Comparison of ENCODE assay signal across 8 cellular contexts in the genomic region with DNA sequence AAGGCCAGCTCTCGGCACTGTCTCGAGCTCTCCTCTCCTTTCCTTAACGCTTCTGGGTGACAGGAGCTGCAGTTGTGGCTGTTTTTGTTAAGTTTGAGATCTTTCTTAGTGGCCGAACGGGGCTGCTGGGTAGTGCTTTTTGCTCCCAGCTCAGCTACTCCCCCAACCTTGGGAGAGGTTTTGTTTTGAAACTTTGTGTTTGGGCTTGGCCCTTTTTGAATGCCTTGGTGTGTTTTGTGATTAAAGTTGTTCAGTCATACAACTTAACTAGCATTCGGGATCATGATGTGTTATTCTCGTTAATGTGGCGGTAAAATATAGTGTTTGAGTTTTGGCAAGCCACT. TPM values are rescaled to one million over a fixed set of nuclear protein-coding genes. Genes with fewer than 3 reads are reported as not detected.
DNase-seq lines count a peak whose midpoint lies in the region; ATAC-seq, FAIRE-seq and TF ChIP-seq lines count a peak whose summit lies in the region.

No MANE protein-coding gene starts in this region.

- H3K27me3 ChIP-seq in AG04450 (ENCODE audit: control insufficient read depth, insufficient read depth, low read length), result no peaks in the 10 kb centered on the region
- no peaks in the 10 kb centered on the region for H3K27me3 ChIP-seq in HL-60 (ENCODE audit: insufficient read depth, poor library complexity, severe bottlenecking)
- H3K27me3 ChIP-seq in astrocyte (ENCODE audit: insufficient read depth, low read length), result no peaks in the 10 kb centered on the region
- H3K27me3 ChIP-seq in layer of hippocampus (ENCODE audit: control insufficient read depth, insufficient read depth, low read length), result no peaks in the 10 kb centered on the region
- no peaks in the 10 kb centered on the region for H3K27me3 ChIP-seq in thymus (ENCODE audit: control insufficient read depth, insufficient read depth)

- no peak for TF ChIP-seq CTCF in AG04450 (IDR thresholded peaks at IDR 0.05; ENCODE audit: low read depth, low read length)
- no peak for TF ChIP-seq CTCF in HL-60 (IDR thresholded peaks at IDR 0.05; ENCODE audit: insufficient read depth, low read length)
- no peak for TF ChIP-seq CTCF in astrocyte (IDR thresholded peaks at IDR 0.05; ENCODE audit: insufficient read depth, low read depth, low read length)

- H3K27ac ChIP-seq in AG04450 (ENCODE audit: low read depth, low read length), result peak overlapping the region; percentile 85
- peak overlapping the region; percentile 97 for H3K27ac ChIP-seq in HL-60 (replicated peaks)
- peak overlapping the region; percentile 83 for H3K27ac ChIP-seq in astrocyte (ENCODE audit: low read depth, low read length)
- H3K27ac ChIP-seq in layer of hippocampus (ENCODE audit: low read depth, low read length), result peak overlapping the region; percentile 90
- peak overlapping the region; percentile 99 for H3K27ac ChIP-seq in thymus (ENCODE audit: low read depth)

- under 1% methylated on average over 8 of the region's 8 CpGs for WGBS in thymus

- H3K4me2 ChIP-seq in astrocyte (ENCODE audit: low read length), result peak overlapping the region; percentile 92

- peaks cover 59% of the 10 kb centered on the region for H3K79me2 ChIP-seq in astrocyte (ENCODE audit: insufficient read depth, low read length)

- peaks cover 49% of the 10 kb centered on the region for H4K20me1 ChIP-seq in astrocyte (ENCODE audit: insufficient read depth, low read length)

- H3K4me1 ChIP-seq in astrocyte (ENCODE audit: insufficient read depth, low read length) (peaks cover 29% of the 10 kb centered on the region), thymus (ENCODE audit: control insufficient read depth, insufficient read depth, low read length) (peaks cover 11% of the 10 kb centered on the region)

- FAIRE-seq in astrocyte (lab: Jason Lieb, UNC), result no peak

- no peak for DNase-seq in AG04450 (ENCODE audit: low read depth, low spot score)
- DNase-seq in HL-60 (ENCODE audit: low read depth in 1 of 2, low spot score in 1 of 2), result no peak
- DNase-seq in astrocyte (ENCODE audit: low read depth), result peak; percentile 34
- no peak for DNase-seq in NCI-H2196 treated with DMSO at 0.1 percent for 48 hours (lab: John Stamatoyannopoulos, UW; ENCODE audit: unreplicated experiment)
- no peak for DNase-seq in NCI-H2227 (lab: John Stamatoyannopoulos, UW; ENCODE audit: unreplicated experiment)

- peaks cover 2% of the 10 kb centered on the region for H3K9me3 Mint-ChIP-seq in astrocyte (ENCODE audit: unreplicated experiment)

- H3K36me3 ChIP-seq in astrocyte (ENCODE audit: insufficient read depth, low read length), result peaks cover under 1% of the 10 kb centered on the region
- peaks cover 15% of the 10 kb centered on the region for H3K36me3 ChIP-seq in thymus (ENCODE audit: control insufficient read depth, insufficient read depth)

- H3K9me3 ChIP-seq in AG04450 (ENCODE audit: control insufficient read depth, insufficient read depth, low read length), result peaks cover 6% of the 10 kb centered on the region
- peaks cover 4% of the 10 kb centered on the region for H3K9me3 ChIP-seq in astrocyte (ENCODE audit: insufficient read depth, low read depth, low read length)
- H3K9me3 ChIP-seq in thymus (ENCODE audit: control insufficient read depth), result peaks cover 2% of the 10 kb centered on the region

- ATAC-seq in HG03565 (IDR thresholded peaks at IDR 0.05; ENCODE audit: unreplicated experiment), result no peak

- POLR2A ChIA-PET in AG04450 (lab: Yijun Ruan, JAX), result interaction anchor here (0.9 to 5.9 kb wide), 4 partner anchors 11 to 190 kb away, joined by 4 to 88 read pairs (median 10); a partner anchor contains a TSS

- H2AFZ ChIP-seq in astrocyte (ENCODE audit: low read depth, low read length), result peak overlapping the region; percentile 71

- H3K27me3 Mint-ChIP-seq in astrocyte (ENCODE audit: low read depth, unreplicated experiment), result no peaks in the 10 kb centered on the region

- H3K4me1 Mint-ChIP-seq in astrocyte (ENCODE audit: low read depth, unreplicated experiment), result peaks cover 23% of the 10 kb centered on the region

- peak overlapping the region; percentile 100 for H3K4me3 Mint-ChIP-seq in astrocyte (ENCODE audit: unreplicated experiment)

- CTCF ChIA-PET in AG04450 (lab: Charles Lee), result interaction anchor here (0.6 to 4.8 kb wide), 21 partner anchors 8 to 940 kb away, joined by 3 to 169 read pairs (median 8); a partner anchor contains a TSS

- H3K4me3 ChIP-seq in AG04450 (ENCODE audit: low read depth, low read length), result peak overlapping the region; percentile 81
- H3K4me3 ChIP-seq in HL-60 (replicated peaks; ENCODE audit: insufficient read depth, low read length), result peak overlapping the region; percentile 56
- H3K4me3 ChIP-seq in astrocyte (ENCODE audit: insufficient read depth, low read depth, low read length), result peak overlapping the region; percentile 85
- peak overlapping the region; percentile 100 for H3K4me3 ChIP-seq in thymus (ENCODE audit: low read length)

- peak overlapping the region; percentile 92 for H3K27ac Mint-ChIP-seq in astrocyte (ENCODE audit: unreplicated experiment)

- H3K9ac ChIP-seq in astrocyte (ENCODE audit: low read length), result peak overlapping the region; percentile 97

- peaks cover 22% of the 10 kb centered on the region for H3K36me3 Mint-ChIP-seq in astrocyte (ENCODE audit: low read depth, unreplicated experiment)

RNA-seq across cellular contexts. Expression of a gene that starts 1.0 kb away (rescaled TPM):
- 28.3 and 32.7 TPM in 2 replicates for polyA plus RNA-seq in AG04450 (2011; rRNA removed)
- 51.6 and 52.8 TPM in 2 replicates for polyA minus RNA-seq in AG04450 (2011; rRNA and poly(A)+ RNA removed)
- 46.6 and 48.6 TPM in 2 replicates for total RNA-seq in astrocyte
- polyA plus RNA-seq in thymus, result 40.0 TPM

RNA-seq across cellular contexts. Expression of a gene that starts 15.5 kb away (rescaled TPM):
- polyA plus RNA-seq in AG04450 (2011; rRNA removed) (35.6 and 35.9 TPM in 2 replicates), thymus (16.7 TPM)
- polyA minus RNA-seq in AG04450 (2011; rRNA and poly(A)+ RNA removed), result 48.7 and 51.9 TPM in 2 replicates
- 43.8 and 46.6 TPM in 2 replicates for total RNA-seq in astrocyte

RNA-seq across cellular contexts. Expression of a gene that starts 21.9 kb away (rescaled TPM):
- polyA plus RNA-seq in AG04450 (2011; rRNA removed), result 3.2 and 4.8 TPM in 2 replicates
- 1.9 and 2.6 TPM in 2 replicates for polyA minus RNA-seq in AG04450 (2011; rRNA and poly(A)+ RNA removed)
- 1.6 and 1.7 TPM in 2 replicates for total RNA-seq in astrocyte
- 1.9 TPM for polyA plus RNA-seq in thymus
